1 cellular context compared by ENCODE assay signal in genomic region chr6:1636971-1637871, GRCh38.
TF ChIP-seq lines count a peak whose summit lies in the region.

No MANE protein-coding gene starts in this region.

TF ChIP-seq in SK-N-SH treated with all-trans-retinoic acid at 6 μM for 48 hours, 23 proteins besides CTCF, POLR2A, EP300 and RAD21 (continued from another document):
- TF ChIP-seq PATZ1 (CRISPR knock-in tag; IDR thresholded peaks at IDR 0.05; ENCODE audit: borderline replicate concordance): no peak
